ENCODE assay signal across 20 cellular contexts in genomic region chr15:37771462-37771861, GRCh38.
DNase-seq lines count a peak whose midpoint lies in the region; TF ChIP-seq lines count a peak whose summit lies in the region.
"Had no signal": no experiment of that assay in that cellular context is flagged by ENCODE, and none has a peak within 500 bp of the region (broad histone marks: within the 10 kb centered on the region; RNA-seq: fewer than 3 reads in every experiment).

No MANE protein-coding gene starts in this region.

- no peak overlapping the region for H3K27ac ChIP-seq in neuronal stem cell (replicated peaks; ENCODE audit: low read length)
- H3K27ac ChIP-seq: heart left ventricle, pancreas, RWPE1 had no signal

- no peak overlapping the region for H3K4me2 ChIP-seq in neuronal stem cell (ENCODE audit: insufficient read depth, low read length, poor library complexity, severe bottlenecking)

- H3K4ac ChIP-seq in neuronal stem cell (ENCODE audit: low read length), result no peak overlapping the region

- no CpG with 5 or more reads among the region's 2 CpGs for WGBS in neuronal stem cell (ENCODE audit: extremely low coverage in 2 of 2, insufficient read length in 2 of 2, insufficient replicate concordance in 1 of 2), 2 donors

- CTCF ChIA-PET in GM10248 (lab: Yijun Ruan, JAX), result interaction anchor here (1.6 kb wide), 1 partner anchor 13 kb away, joined by 3 read pairs; no protein-coding TSS in a partner anchor

- no peaks in the 10 kb centered on the region for H3K36me3 ChIP-seq in neuronal stem cell (replicated peaks in 1 of 2; ENCODE audit: control insufficient read depth in 2 of 2, insufficient read depth in 2 of 2, low read length in 2 of 2)
- H3K36me3 ChIP-seq: heart left ventricle, pancreas had no signal

- H3K23ac ChIP-seq in neuronal stem cell (ENCODE audit: low read depth, low read length, poor library complexity), result no peak overlapping the region

- H2AK5ac ChIP-seq in neuronal stem cell (ENCODE audit: low read depth, low read length), result no peak overlapping the region

- no peak overlapping the region for H2BK5ac ChIP-seq in neuronal stem cell (ENCODE audit: low read length)

- no peak overlapping the region for H3K18ac ChIP-seq in neuronal stem cell (ENCODE audit: low read length)

- H2BK15ac ChIP-seq in neuronal stem cell (ENCODE audit: low read length), result no peak overlapping the region

- no peaks in the 10 kb centered on the region for H3K9me3 Mint-ChIP-seq in chondrocyte (ENCODE audit: low read depth)
- H3K9me3 Mint-ChIP-seq: stimulated activated naive CD8-positive, alpha-beta T cell treated with anti-CD3 and anti-CD28 coated beads, Interleukin-15, Interleukin-2, amounts not matched to agents 100 ng/mL and 50 ng/mL, for 24 hours had no signal

- no peaks in the 10 kb centered on the region for H3K36me3 Mint-ChIP-seq in chondrocyte (ENCODE audit: low read depth)
- H3K36me3 Mint-ChIP-seq: activated naive CD8-positive, alpha-beta T cell treated with anti-CD3 and anti-CD28 coated beads for 36 hours had no signal

- POLR2A ChIA-PET in GM10248 (lab: Yijun Ruan, JAX), result no interaction called here

- no peak overlapping the region for H4K8ac ChIP-seq in neuronal stem cell (ENCODE audit: low read depth, low read length)

- H3K9ac ChIP-seq in neuronal stem cell (ENCODE audit: low read depth, low read length, poor library complexity), result no peak overlapping the region

- H2AFZ ChIP-seq in neuronal stem cell (ENCODE audit: low read length), result peak overlapping the region; percentile 89

- H3K4me1 ChIP-seq in neuronal stem cell (ENCODE audit: control insufficient read depth in 2 of 2, insufficient read depth in 1 of 2, low read depth in 1 of 2, low read length in 2 of 2), result peaks cover 0 to 2% of the 10 kb centered on the region in 2 donors
- H3K4me1 ChIP-seq: heart left ventricle, pancreas had no signal

- DNase-seq in GM04504 (ENCODE audit: low read depth) (peak; percentile 11), M059J (ENCODE audit: low read depth) (peak; percentile 72), chondrocyte (ENCODE audit: low spot score) (no peak), neuronal stem cell (ENCODE audit: low spot score) (no peak), GOT3 (lab: John Stamatoyannopoulos, UW) (no peak), iPS-NIHi11 (ENCODE audit: low spot score) (no peak), GM10248 (ENCODE audit: extremely low spot score) (no peak)
- DNase-seq: activated CD4-positive, alpha-beta T cell treated with anti-CD3 and anti-CD28 coated beads for 36 hours; activated naive CD8-positive, alpha-beta T cell treated with anti-CD3 and anti-CD28 coated beads for 36 hours; C1 segment of cervical spinal cord; DND-41; heart left ventricle; Karpas-422; mucosa of descending colon; NCI-H2029; NCI-H774; pancreas had no signal

- peaks cover 25% of the 10 kb centered on the region for H3K4me1 Mint-ChIP-seq in chondrocyte (ENCODE audit: low read depth)
- H3K4me1 Mint-ChIP-seq: activated CD4-positive, alpha-beta T cell treated with anti-CD3 and anti-CD28 coated beads for 36 hours; activated naive CD8-positive, alpha-beta T cell treated with anti-CD3 and anti-CD28 coated beads for 36 hours had no signal

- no peak overlapping the region for H2BK12ac ChIP-seq in neuronal stem cell (ENCODE audit: low read length)

- no peaks in the 10 kb centered on the region for H3K9me3 ChIP-seq in neuronal stem cell (replicated peaks in 1 of 2; ENCODE audit: control insufficient read depth in 2 of 2, insufficient read depth in 1 of 2, low read depth in 1 of 2, low read length in 2 of 2)
- H3K9me3 ChIP-seq: mucosa of descending colon, pancreas had no signal

- no peaks in the 10 kb centered on the region for H3K27me3 Mint-ChIP-seq in chondrocyte (ENCODE audit: low read depth)
- H3K27me3 Mint-ChIP-seq: activated naive CD8-positive, alpha-beta T cell treated with anti-CD3 and anti-CD28 coated beads for 36 hours had no signal

- no peak overlapping the region for H4K91ac ChIP-seq in neuronal stem cell (ENCODE audit: low read depth, low read length, poor library complexity)

- no peak overlapping the region for H3K4me3 Mint-ChIP-seq in chondrocyte (ENCODE audit: unreplicated experiment)
- H3K4me3 Mint-ChIP-seq: activated CD4-positive, alpha-beta T cell treated with anti-CD3 and anti-CD28 coated beads for 36 hours; activated naive CD8-positive, alpha-beta T cell treated with anti-CD3 and anti-CD28 coated beads for 36 hours; stimulated activated naive CD8-positive, alpha-beta T cell treated with anti-CD3 and anti-CD28 coated beads, Interleukin-15, Interleukin-2, amounts not matched to agents 100 ng/mL and 50 ng/mL, for 24 hours had no signal

- peak overlapping the region; percentile 72 for H3K27ac Mint-ChIP-seq in chondrocyte (ENCODE audit: unreplicated experiment)
- H3K27ac Mint-ChIP-seq: activated CD4-positive, alpha-beta T cell treated with anti-CD3 and anti-CD28 coated beads for 36 hours; activated naive CD8-positive, alpha-beta T cell treated with anti-CD3 and anti-CD28 coated beads for 36 hours; stimulated activated naive CD8-positive, alpha-beta T cell treated with anti-CD3 and anti-CD28 coated beads, Interleukin-15, Interleukin-2, amounts not matched to agents 100 ng/mL and 50 ng/mL, for 24 hours had no signal

- no peak for TF ChIP-seq CTCF in chondrocyte (IDR thresholded peaks at IDR 0.05)
- TF ChIP-seq CTCF in GM10248 (IDR thresholded peaks at IDR 0.05; ENCODE audit: control extremely low read depth, extremely low read depth, low read depth, missing control alignments), result no peak

- H3K79me1 ChIP-seq in neuronal stem cell (ENCODE audit: low read depth, low read length), result no peaks in the 10 kb centered on the region

- H3K14ac ChIP-seq in neuronal stem cell (ENCODE audit: low read length), result no peak overlapping the region

- no peaks in the 10 kb centered on the region for H3K27me3 ChIP-seq in neuronal stem cell (ENCODE audit: control insufficient read depth in 3 of 3, insufficient read depth in 3 of 3, low read depth in 1 of 3, low read length in 3 of 3)
- H3K27me3 ChIP-seq: heart left ventricle, pancreas had no signal

- no peak overlapping the region for H3K4me3 ChIP-seq in neuronal stem cell (ENCODE audit: low read length in 2 of 2)
- H3K4me3 ChIP-seq: GM12878, heart left ventricle, mucosa of descending colon, pancreas had no signal

- H2BK120ac ChIP-seq in neuronal stem cell (ENCODE audit: low read depth, low read length), result no peak overlapping the region

Comparison
In these comparisons a context has a peak if more than half of its experiments do, and no peak if none do; other contexts are left out.
1. DNase-seq: peak in GM04504 (single experiment) and M059J (single experiment); none in chondrocyte (single experiment), neuronal stem cell (single experiment), GOT3 (single experiment), iPS-NIHi11 (single experiment) and GM10248 (single experiment).